24 cellular contexts compared by ENCODE assay signal in genomic region chr4:10369517-10369916, GRCh38.
"Had no signal": no experiment of that assay in that cellular context is flagged by ENCODE, and none has a peak within 500 bp of the region (broad histone marks: within the 10 kb centered on the region; RNA-seq: fewer than 3 reads in every experiment).

No MANE protein-coding gene starts in this region.

- H3K4me1 ChIP-seq: esophagus squamous epithelium, gastroesophageal sphincter, heart left ventricle, left lung, lower lobe of right lung had no signal

- ATAC-seq: gastroesophageal sphincter; heart left ventricle; left colon; left lung; left ventricle myocardium superior; lower lobe of right lung; mucosa of descending colon; naive thymus-derived CD8-positive, alpha-beta T cell had no signal

- H3K4me3 ChIP-seq: coronary artery, dorsolateral prefrontal cortex, esophagus squamous epithelium, gastroesophageal sphincter, heart left ventricle, left lung, lower lobe of right lung, mucosa of descending colon had no signal

- DNase-seq: dermis blood vessel endothelial cell; dorsolateral prefrontal cortex; effector CD4-positive, alpha-beta T cell; effector memory CD4-positive, alpha-beta T cell; esophagus squamous epithelium; foreskin fibroblast; heart left ventricle; hippocampal formation; kidney; kidney glomerular epithelial cell; left colon; left lung; left ventricle myocardium superior; lower lobe of right lung; mesenchymal stem cell; mucosa of descending colon; naive B cell; naive thymus-derived CD8-positive, alpha-beta T cell had no signal

- H3K9me3 ChIP-seq: esophagus squamous epithelium, heart left ventricle, left lung, lower lobe of right lung, mucosa of descending colon had no signal

- H3K27ac ChIP-seq: coronary artery, dorsolateral prefrontal cortex, esophagus squamous epithelium, gastroesophageal sphincter, heart left ventricle, left lung, lower lobe of right lung had no signal

- FAIRE-seq: colon, endothelial cell of umbilical vein, frontal cortex, islet of Langerhans, kidney had no signal

- H3K27me3 ChIP-seq: esophagus squamous epithelium, gastroesophageal sphincter, left lung had no signal

- H3K36me3 ChIP-seq: esophagus squamous epithelium, gastroesophageal sphincter, heart left ventricle, left lung, lower lobe of right lung had no signal
